8 cellular contexts compared by ENCODE assay signal in the genomic region with DNA sequence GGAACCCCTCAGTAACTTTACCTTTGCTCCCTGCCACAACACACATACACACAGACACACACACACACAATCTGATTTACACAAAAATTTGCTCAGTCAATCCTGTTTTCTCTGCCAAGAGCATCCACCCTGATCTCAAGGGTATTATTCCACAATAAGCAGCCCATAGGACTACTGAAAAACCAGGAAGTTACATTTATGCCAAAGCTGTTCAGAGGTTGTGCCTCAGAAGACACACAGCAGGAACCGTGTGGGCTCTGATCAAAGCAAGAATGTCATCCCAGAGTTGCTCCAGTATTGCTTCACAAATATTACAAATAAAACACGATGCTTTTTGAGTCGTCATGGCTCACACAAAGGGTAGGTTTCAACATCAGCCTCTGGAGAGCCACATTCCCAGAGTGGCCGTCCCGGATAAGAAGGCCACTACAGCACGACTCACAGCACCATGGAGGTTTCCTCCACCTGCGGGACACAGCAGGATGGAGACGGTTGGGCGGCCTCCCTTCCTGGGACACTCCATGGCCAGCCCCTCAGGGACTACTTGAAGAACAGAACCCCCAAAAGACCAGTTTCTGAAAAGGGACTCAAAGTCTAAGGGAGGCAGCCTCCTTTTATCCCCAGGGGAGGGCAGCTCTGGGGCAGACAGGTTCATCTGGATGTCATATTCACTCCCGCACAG. TPM values are rescaled to one million over a fixed set of nuclear protein-coding genes. Genes with fewer than 3 reads are reported as not detected.
A peak's percentile ranks its signal among the peaks of the same experiment; 100 is the strongest.
DNase-seq lines count a peak whose midpoint lies in the region; ATAC-seq and TF ChIP-seq lines count a peak whose summit lies in the region.

No MANE protein-coding gene starts in this region.

- H3K4me1 ChIP-seq in spleen, result peaks cover 0 to 39% (median 27%) of the 10 kb centered on the region in 6 donors

- CTCF ChIA-PET in GM10248 (lab: Yijun Ruan, JAX) (interaction anchor here (2.5 to 8.6 kb wide), 2 partner anchors 14 to 15 kb away, joined by 16 to 100 read pairs; a partner anchor contains a TSS), WTC11 (lab: Charles Lee) (interaction anchor here (1.9 kb wide), 1 partner anchor 15 kb away, joined by 5 read pairs; no protein-coding TSS in a partner anchor)

- H3K9me3 ChIP-seq in spleen, result no peaks in the 10 kb centered on the region

- H3K27me3 ChIP-seq in spleen (replicated peaks in 1 of 7), result peaks cover 0 to 8% (median 0%) of the 10 kb centered on the region in 7 donors

- peak overlapping the region in 2 of 8 donors; percentile 3 to 24 for H3K27ac ChIP-seq in spleen

- H3K9me3 Mint-ChIP-seq in WTC11, result no peaks in the 10 kb centered on the region

- no peak overlapping the region for H3K27ac Mint-ChIP-seq in WTC11

- DNase-seq in GM10248 (ENCODE audit: extremely low spot score), result peak; percentile 13
- DNase-seq in WTC11 (ENCODE audit: low spot score), result no peak
- peak; percentile 47 for DNase-seq in glomerular visceral epithelial cell (ENCODE audit: extremely low spot score)
- DNase-seq in spleen, result peak; percentile 65
- no peak for DNase-seq in D341Med (ENCODE audit: low spot score)
- no peak for DNase-seq in activated naive CD4-positive, alpha-beta T cell treated with Interleukin-2 at 50 U/mL for 16 hours
- no peak for DNase-seq in stimulated activated CD4-positive, alpha-beta T cell treated with anti-CD3 and anti-CD28 coated beads, Interleukin-4, amount 100 ng/mL, for 24 hours
- no peak for DNase-seq in NCI-H524 (lab: John Stamatoyannopoulos, UW)

- H3K4me3 Mint-ChIP-seq in WTC11, result no peak overlapping the region

- POLR2A ChIA-PET in GM10248 (lab: Yijun Ruan, JAX) (no interaction called here), WTC11 (lab: Charles Lee) (no interaction called here)

- TF ChIP-seq CTCF in GM10248 (IDR thresholded peaks at IDR 0.05; ENCODE audit: control extremely low read depth, extremely low read depth, low read depth, missing control alignments) (no peak), WTC11 (IDR thresholded peaks at IDR 0.05) (no peak), spleen (IDR thresholded peaks at IDR 0.05 in 8 of 11, conservative IDR thresholded peaks at IDR 0.05 in 3 of 11) (no peak)

- H3K4me1 Mint-ChIP-seq in WTC11, result peaks cover 12% of the 10 kb centered on the region

- 84 to 94% (median 87%) methylated on average over 10 of the region's 10 CpGs for WGBS in spleen, 5 donors

- intact Hi-C loops in spleen (cut with DNase I; ENCODE audit: low total_unique reads), result no loop called here

- peak overlapping the region in 1 of 8 donors; percentile 83 for H3K4me3 ChIP-seq in spleen

- peaks cover 0 to 8% (median 0%) of the 10 kb centered on the region in 6 donors for H3K36me3 ChIP-seq in spleen

- H3K27me3 Mint-ChIP-seq in WTC11 (ENCODE audit: low read depth), result peaks cover 24% of the 10 kb centered on the region

- no peak for ATAC-seq in WTC11

- TF ChIP-seq POLR2A in spleen (IDR thresholded peaks at IDR 0.05), result no peak

- no peaks in the 10 kb centered on the region for H3K36me3 Mint-ChIP-seq in WTC11

TF ChIP-seq in WTC11, 78 proteins besides CTCF, POLR2A, EP300 and RAD21:
- TF ChIP-seq NR2C2 (CRISPR knock-in tag; IDR thresholded peaks at IDR 0.05) (no peak), GABPB1 (CRISPR knock-in tag; IDR thresholded peaks at IDR 0.05) (peak; percentile 84)
TF ChIP-seq in WTC11: peak in this region for 1.

RNA-seq across cellular contexts. Expression of a gene that starts 1.6 kb away (rescaled TPM):
- total RNA-seq in WTC11 (2021) (4.4 to 5.2 TPM (median 4.6 TPM) in 3 replicates), spleen (1 to 10 TPM; 5.1 to 9.4 (median 8.7) TPM)
- 1 to 10 TPM; 4.3 to 6.2 (median 6.2) TPM for polyA plus RNA-seq in spleen

RNA-seq across cellular contexts. Expression of a gene that starts 15.5 kb away (rescaled TPM):
- 18.9 to 21.3 TPM (median 20.7 TPM) in 3 replicates for total RNA-seq in WTC11 (2021)
- 10 to 100 TPM; 14.1 to 20.3 (median 16.6) TPM for total RNA-seq in spleen
- polyA plus RNA-seq in spleen, result 10 to 100 TPM; 15.2 to 20.9 (median 19.2) TPM

RNA-seq across cellular contexts. Expression of a gene that starts 39.3 kb away (rescaled TPM):
- total RNA-seq in WTC11 (2021), result 102 to 111 TPM (median 109 TPM) in 3 replicates
- total RNA-seq in spleen, result 100 to 1,000 TPM in 1 of 7 donors, 10 to 100 TPM in 6; 63.6 to 107 (median 79.5) TPM
- 10 to 100 TPM; 27.3 to 33.2 (median 28.4) TPM for polyA plus RNA-seq in spleen

Comparison
In these comparisons a context has a peak if more than half of its experiments do, and no peak if none do; other contexts are left out.
1. DNase-seq: peak in GM10248 (single experiment), glomerular visceral epithelial cell (single experiment) and spleen (single experiment); none in WTC11 (single experiment), D341Med (single experiment), activated naive CD4-positive, alpha-beta T cell treated with Interleukin-2 at 50 U/mL for 16 hours (single experiment), stimulated activated CD4-positive, alpha-beta T cell treated with anti-CD3 and anti-CD28 coated beads, Interleukin-4, amount 100 ng/mL, for 24 hours (single experiment) and NCI-H524 (0 of 2).